Comparison of ENCODE assay signal across 10 cellular contexts in genomic region chr1:211415700-211416099, GRCh38.
DNase-seq lines count a peak whose midpoint lies in the region; ATAC-seq and TF ChIP-seq lines count a peak whose summit lies in the region.
"Had no signal": no experiment of that assay in that cellular context is flagged by ENCODE, and none has a peak within 500 bp of the region (broad histone marks: within the 10 kb centered on the region; RNA-seq: fewer than 3 reads in every experiment).

No MANE protein-coding gene starts in this region.

- H3K4me3 Mint-ChIP-seq in activated T-helper 17 cell treated with anti-CD3 and anti-CD28 coated beads, Interleukin-2, amount 50 U/mL, for 72 hours: peak overlapping the region; percentile 79
- peak overlapping the region; percentile 62 for H3K4me3 Mint-ChIP-seq in memory B cell

- intact Hi-C loops in A673 (cut with micrococcal nuclease; ENCODE audit: unreplicated experiment): no loop called here
- intact Hi-C loops in left lung (cut with DNase I): no loop called here

- H3K9me3 ChIP-seq in A673 (ENCODE audit: low read depth, low read length, poor library complexity, severe bottlenecking): peaks cover 8% of the 10 kb centered on the region
- no peaks in the 10 kb centered on the region for H3K9me3 ChIP-seq in left lung

- TF ChIP-seq CTCF in A673 (conservative IDR thresholded peaks at IDR 0.05; ENCODE audit: low read depth, low read length) (no peak), GM12865 (IDR thresholded peaks at IDR 0.05; ENCODE audit: insufficient read depth, low read depth, low read length, missing control alignments) (no peak), left lung (IDR thresholded peaks at IDR 0.05) (no peak)

- no peaks in the 10 kb centered on the region for H3K9me3 Mint-ChIP-seq in activated T-helper 17 cell treated with anti-CD3 and anti-CD28 coated beads, Interleukin-2, amount 50 U/mL, for 72 hours
- no peaks in the 10 kb centered on the region for H3K9me3 Mint-ChIP-seq in memory B cell

- CTCF ChIA-PET in A673 (lab: Charles Lee): no interaction called here

- H3K4me3 ChIP-seq in A673 (ENCODE audit: low read depth, low read length, poor library complexity, severe bottlenecking) (peak overlapping the region; percentile 41), GM12865 (ENCODE audit: low read depth, low read length) (peak overlapping the region; percentile 43), left lung (peak overlapping the region in 1 of 2 donors; percentile 30)

- no peak for ATAC-seq in activated T-helper 17 cell treated with anti-CD3 and anti-CD28 coated beads, Interleukin-2, amount 50 U/mL, for 72 hours (replicated peaks)
- ATAC-seq in memory B cell (ENCODE audit: low read depth) (no peak), left lung (no peak), HG02970 (IDR thresholded peaks at IDR 0.05; ENCODE audit: low FRiP score, unreplicated experiment) (no peak), HG02981 (IDR thresholded peaks at IDR 0.05; ENCODE audit: unreplicated experiment) (no peak)

- no peak for DNase-seq in A673 (ENCODE audit: low spot score)
- no peak for DNase-seq in GM12865 (ENCODE audit: low read depth)
- no peak for DNase-seq in memory B cell (ENCODE audit: low spot score in 2 of 2)
- no peak for DNase-seq in NCI-H2196 (lab: John Stamatoyannopoulos, UW; ENCODE audit: unreplicated experiment)
- DNase-seq in left lung: no peak
- DNase-seq: NCI-H510A, occipital lobe had no signal

- H3K36me3 ChIP-seq in A673 (ENCODE audit: insufficient read depth, low read length, poor library complexity, severe bottlenecking): no peaks in the 10 kb centered on the region
- H3K36me3 ChIP-seq in left lung: no peaks in the 10 kb centered on the region

- H3K36me3 Mint-ChIP-seq in activated T-helper 17 cell treated with anti-CD3 and anti-CD28 coated beads, Interleukin-2, amount 50 U/mL, for 72 hours (ENCODE audit: low read depth): no peaks in the 10 kb centered on the region
- H3K36me3 Mint-ChIP-seq in memory B cell: peaks cover 5% of the 10 kb centered on the region

- POLR2A ChIA-PET in A673 (lab: Charles Lee; ENCODE audit: low non-redundant PET): no interaction called here

- no peaks in the 10 kb centered on the region for H3K27me3 Mint-ChIP-seq in activated T-helper 17 cell treated with anti-CD3 and anti-CD28 coated beads, Interleukin-2, amount 50 U/mL, for 72 hours
- no peaks in the 10 kb centered on the region for H3K27me3 Mint-ChIP-seq in memory B cell

- no peaks in the 10 kb centered on the region for H3K4me1 ChIP-seq in A673 (ENCODE audit: insufficient read depth, low read length, poor library complexity, severe bottlenecking)
- peaks cover 0 to 4% of the 10 kb centered on the region in 2 donors for H3K4me1 ChIP-seq in left lung

- H3K27ac ChIP-seq in A673 (ENCODE audit: low read depth, low read length, poor library complexity, severe bottlenecking) (no peak overlapping the region), left lung (no peak overlapping the region)

- no TSS peak for BruUV-seq in A673 (replicated peaks; lab: Mats Ljungman, UMichigan)

- H3K27me3 ChIP-seq in A673 (replicated peaks; ENCODE audit: insufficient read depth, low read depth, low read length, poor library complexity) (peaks cover 9% of the 10 kb centered on the region), left lung (peaks cover 0 to 22% of the 10 kb centered on the region in 2 donors)

- peak overlapping the region; percentile 77 for H3K27ac Mint-ChIP-seq in activated T-helper 17 cell treated with anti-CD3 and anti-CD28 coated beads, Interleukin-2, amount 50 U/mL, for 72 hours
- peak overlapping the region; percentile 26 for H3K27ac Mint-ChIP-seq in memory B cell

- peaks cover 12% of the 10 kb centered on the region for H3K4me1 Mint-ChIP-seq in activated T-helper 17 cell treated with anti-CD3 and anti-CD28 coated beads, Interleukin-2, amount 50 U/mL, for 72 hours
- H3K4me1 Mint-ChIP-seq in memory B cell: peaks cover 15% of the 10 kb centered on the region
